ENCODE assay signal across 9 cellular contexts in the genomic region with DNA sequence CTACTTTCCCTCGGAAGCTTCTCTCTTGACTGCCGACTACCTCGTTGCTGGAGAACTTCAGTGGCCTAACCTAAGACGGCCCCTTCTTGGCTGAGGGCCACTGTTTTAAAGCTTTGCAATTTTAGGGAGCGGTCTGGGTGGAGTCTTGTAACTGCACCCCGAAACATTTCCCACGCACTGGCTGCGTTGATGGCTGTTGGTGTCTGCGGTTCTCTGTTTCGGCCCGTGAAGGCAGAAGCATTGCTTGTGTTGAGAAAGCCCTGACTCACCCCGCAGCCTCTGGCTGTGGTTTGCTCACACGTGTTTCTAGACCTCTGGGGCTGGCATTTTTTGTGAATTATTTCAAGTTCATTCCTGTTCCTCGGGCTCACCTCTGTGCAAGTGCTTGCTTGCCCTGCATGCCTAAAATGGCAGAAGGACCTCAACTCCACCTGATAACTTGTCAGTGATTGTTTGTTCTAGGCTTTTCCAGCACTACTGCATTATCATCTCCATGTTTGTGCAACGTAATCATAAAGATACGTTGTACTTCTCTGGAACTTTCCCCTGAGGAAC.
DNase-seq lines count a peak whose midpoint lies in the region; ATAC-seq and TF ChIP-seq lines count a peak whose summit lies in the region.
"Had no signal": no experiment of that assay in that cellular context is flagged by ENCODE, and none has a peak within 500 bp of the region (broad histone marks: within the 10 kb centered on the region; RNA-seq: fewer than 3 reads in every experiment).

No MANE protein-coding gene starts in this region.

- no peak overlapping the region for H3K4me3 ChIP-seq in esophagus squamous epithelium
- H3K4me3 ChIP-seq in uterus = no peak overlapping the region

- H3K27me3 ChIP-seq in esophagus squamous epithelium = no peaks in the 10 kb centered on the region
- no peaks in the 10 kb centered on the region for H3K27me3 ChIP-seq in uterus

- peak overlapping the region; percentile 80 to 90 (median 82) for H3K27ac ChIP-seq in esophagus squamous epithelium
- H3K27ac ChIP-seq in uterus = no peak overlapping the region

- 28 to 48% methylated on average over 16 of the region's 16 CpGs for WGBS in esophagus squamous epithelium, 2 donors

- DNase-seq in GOT3 (lab: John Stamatoyannopoulos, UW) (peak; percentile 3), SKM-1 treated with dmso at 0.1 percent for 144 hours (lab: John Stamatoyannopoulos, UW; ENCODE audit: unreplicated experiment) (peak; percentile 91), esophagus squamous epithelium (lab: John Stamatoyannopoulos, UW) (no peak), NCI-H2196 (lab: John Stamatoyannopoulos, UW; ENCODE audit: unreplicated experiment) (no peak), uterus (no peak)
- peak; percentile 18 to 32 for DNase-seq in stimulated activated CD4-positive, alpha-beta T cell treated with anti-CD3 and anti-CD28 coated beads, Interleukin-4, amount 100 ng/mL, for 48 hours (ENCODE audit: low read depth in 2 of 2)
- DNase-seq: kidney had no signal

- intact Hi-C loops in esophagus squamous epithelium (cut with DNase I) = no loop called here
- intact Hi-C loops in uterus (cut with DNase I; ENCODE audit: low total_unique reads) = no loop called here

- peak in 1 of 6 experiments; percentile 14 for TF ChIP-seq CTCF in esophagus squamous epithelium (IDR thresholded peaks at IDR 0.05)
- TF ChIP-seq CTCF in uterus (IDR thresholded peaks at IDR 0.05) = no peak

- no peak for ATAC-seq in GM18909 (IDR thresholded peaks at IDR 0.05; ENCODE audit: poor library complexity, unreplicated experiment)
- ATAC-seq in HG02981 (IDR thresholded peaks at IDR 0.05; ENCODE audit: unreplicated experiment) = no peak

- H3K9me3 ChIP-seq in esophagus squamous epithelium = peaks cover 0 to 40% (median 26%) of the 10 kb centered on the region in 3 donors
- peaks cover 0 to 4% of the 10 kb centered on the region in 2 donors for H3K9me3 ChIP-seq in uterus

- no peaks in the 10 kb centered on the region for H3K36me3 ChIP-seq in esophagus squamous epithelium
- H3K36me3 ChIP-seq in uterus = no peaks in the 10 kb centered on the region

- TF ChIP-seq POLR2A in esophagus squamous epithelium (IDR thresholded peaks at IDR 0.05) = no peak
- no peak for TF ChIP-seq POLR2A in uterus (IDR thresholded peaks at IDR 0.05)

- H3K4me1 ChIP-seq in esophagus squamous epithelium (peaks cover 11 to 43% (median 14%) of the 10 kb centered on the region in 3 donors), uterus (no peaks in the 10 kb centered on the region)

Comparison
In these comparisons a context has a peak if more than half of its experiments do, and no peak if none do; other contexts are left out.
1. DNase-seq: peak in GOT3 (single experiment), SKM-1 treated with dmso at 0.1 percent for 144 hours (single experiment) and stimulated activated CD4-positive, alpha-beta T cell treated with anti-CD3 and anti-CD28 coated beads, Interleukin-4, amount 100 ng/mL, for 48 hours (2 of 2); none in esophagus squamous epithelium (single experiment), NCI-H2196 (single experiment) and uterus (0 of 2).
2. H3K27ac ChIP-seq: peak in esophagus squamous epithelium (4 of 4); none in uterus (0 of 2).